8 cellular contexts compared by ENCODE assay signal in the genomic region with DNA sequence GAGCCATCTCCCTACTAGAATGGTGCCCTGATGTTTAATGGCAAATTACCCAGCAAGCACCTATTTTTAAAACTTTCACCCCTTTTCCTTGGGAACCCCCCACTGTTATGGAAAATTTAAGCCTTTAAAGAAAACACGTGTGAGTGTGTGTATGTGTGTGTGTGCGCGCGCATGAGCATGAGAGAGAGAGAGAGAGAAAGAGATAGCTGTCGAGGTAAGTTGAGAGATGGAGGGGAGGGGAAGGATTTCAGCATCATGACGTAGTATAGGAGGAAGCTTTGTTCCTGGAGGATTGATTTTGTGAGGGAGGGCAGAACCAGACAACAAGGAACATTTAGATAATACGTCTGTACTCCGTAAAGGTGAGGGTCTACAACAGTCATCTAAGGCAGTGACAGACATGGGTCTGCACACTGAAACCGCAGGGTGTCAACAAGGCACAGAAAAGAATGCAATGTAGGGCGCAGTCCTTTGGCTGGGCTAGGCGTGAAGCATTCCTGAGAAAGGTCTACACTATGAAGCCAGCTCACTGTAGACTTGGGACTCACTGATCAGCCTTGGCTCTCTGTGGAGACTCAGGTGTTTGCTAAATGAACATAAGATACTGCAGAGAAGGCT.
DNase-seq lines count a peak whose midpoint lies in the region; ATAC-seq and TF ChIP-seq lines count a peak whose summit lies in the region.

No MANE protein-coding gene starts in this region.

- H3F3A ChIP-seq in GM23248 (ENCODE audit: insufficient read depth) = no peaks in the 10 kb centered on the region

- no peaks in the 10 kb centered on the region for H3K27me3 ChIP-seq in GM23248 (replicated peaks; ENCODE audit: insufficient read depth)
- no peaks in the 10 kb centered on the region for H3K27me3 ChIP-seq in SJCRH30
- no peaks in the 10 kb centered on the region for H3K27me3 ChIP-seq in prostate gland (replicated peaks; ENCODE audit: insufficient read depth)

- H3K9ac ChIP-seq in GM23248 = peak overlapping the region; percentile 75

- in situ Hi-C loops in GM23248 (cut with MboI) = no loop called here

- H3K4me1 ChIP-seq in GM23248 (ENCODE audit: insufficient read depth) (no peaks in the 10 kb centered on the region), SJCRH30 (no peaks in the 10 kb centered on the region), prostate gland (replicated peaks) (no peaks in the 10 kb centered on the region)

- DNase-seq in GM23248 (peak; percentile 26), SJCRH30 (peak in 1 of 2 experiments; percentile 57), fibroblast of mammary gland (ENCODE audit: low read depth) (peak; percentile 13), prostate gland (ENCODE audit: low spot score) (no peak), NCI-H526 treated with DMSO at 0.1 percent for 48 hours (lab: John Stamatoyannopoulos, UW) (no peak), RKO (ENCODE audit: low spot score) (no peak)

- H3K36me3 ChIP-seq in GM23248 (ENCODE audit: low read depth) (no peaks in the 10 kb centered on the region), SJCRH30 (no peaks in the 10 kb centered on the region), prostate gland (no peaks in the 10 kb centered on the region)

- H3K9me2 ChIP-seq in GM23248 (ENCODE audit: insufficient read depth) = no peaks in the 10 kb centered on the region

- no peaks in the 10 kb centered on the region for H3K79me2 ChIP-seq in GM23248 (ENCODE audit: insufficient read depth)

- no peaks in the 10 kb centered on the region for H4K20me1 ChIP-seq in GM23248 (ENCODE audit: insufficient read depth)

- H2AFZ ChIP-seq in GM23248 = peak overlapping the region; percentile 94

- intact Hi-C loops in prostate gland (cut with DNase I) = loop anchor here (5.0 to 10.0 kb wide), 5 partner anchors 62 to 592 kb away; a partner anchor contains a TSS

- H3K27ac ChIP-seq in GM23248 (no peak overlapping the region), SJCRH30 (peak overlapping the region; percentile 89), prostate gland (peak overlapping the region in 1 of 2 donors; percentile 40)

- H3K9me3 ChIP-seq in GM23248 (ENCODE audit: low read depth) (no peaks in the 10 kb centered on the region), SJCRH30 (replicated peaks) (0 out of 2 replicates have a peak, but pooled peaks cover 7% of the 10 kb centered on the region), prostate gland (no peaks in the 10 kb centered on the region)

- 50 to 51% methylated on average over 11 of the region's 11 CpGs for WGBS in GM23248 (ENCODE audit: low coverage in 1 of 2, low lambda C conversion rate in 2 of 2, missing lambda C conversion rate in 2 of 2), 2 experiments
- WGBS in prostate gland = 39% methylated on average over 11 of the region's 11 CpGs

- no peak for ATAC-seq in GM18868 (IDR thresholded peaks at IDR 0.05; ENCODE audit: unreplicated experiment)
- ATAC-seq in HG03571 (IDR thresholded peaks at IDR 0.05; ENCODE audit: unreplicated experiment) = no peak

- no peak for TF ChIP-seq CTCF in fibroblast of mammary gland (conservative IDR thresholded peaks at IDR 0.05; ENCODE audit: control insufficient read depth, insufficient read depth, low read depth, low read length)
- no peak for TF ChIP-seq CTCF in prostate gland (IDR thresholded peaks at IDR 0.05)

- TF ChIP-seq POLR2A in prostate gland (IDR thresholded peaks at IDR 0.05) = no peak

- peak overlapping the region; percentile 77 for H3K4me3 ChIP-seq in GM23248
- H3K4me3 ChIP-seq in SJCRH30 = peak overlapping the region; percentile 60
- peak overlapping the region; percentile 54 for H3K4me3 ChIP-seq in fibroblast of mammary gland (ENCODE audit: control insufficient read depth, low read depth, low read length)
- peak overlapping the region; percentile 32 to 37 for H3K4me3 ChIP-seq in prostate gland

- peak overlapping the region; percentile 94 for H3K4me2 ChIP-seq in GM23248 (ENCODE audit: unreplicated experiment)

Comparison
In these comparisons a context has a peak if more than half of its experiments do, and no peak if none do; other contexts are left out.
1. DNase-seq: peak in GM23248 (single experiment) and fibroblast of mammary gland (single experiment); none in prostate gland (single experiment), NCI-H526 treated with DMSO at 0.1 percent for 48 hours (single experiment) and RKO (single experiment).
2. Peak in every context shown above with its lines, with median percentiles within 50 percentile points of each other: H3K4me3 ChIP-seq.